8 cellular contexts compared by ENCODE assay signal in the genomic region with DNA sequence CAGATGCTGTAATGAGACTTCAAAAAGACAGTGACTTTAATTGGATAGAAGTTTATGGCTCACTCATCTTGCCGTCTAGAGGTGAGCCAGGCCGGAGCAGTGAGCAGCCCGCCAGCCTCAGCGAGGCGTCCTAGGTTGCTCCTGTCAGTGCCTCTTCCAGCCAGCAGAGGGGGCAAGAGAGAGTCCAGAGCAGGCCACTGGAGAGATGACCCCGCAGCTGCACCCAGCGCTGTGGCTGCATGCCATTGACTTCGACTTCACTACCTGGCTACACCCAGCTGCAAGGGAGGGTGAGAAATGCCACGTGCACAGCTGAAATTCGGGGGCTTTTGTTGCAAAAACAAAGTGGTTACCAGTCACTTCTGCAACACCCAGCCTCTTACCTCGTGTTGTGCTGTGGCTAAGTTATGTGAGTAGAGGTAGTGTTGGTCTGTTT. TPM values are rescaled to one million over a fixed set of nuclear protein-coding genes. Genes with fewer than 3 reads are reported as not detected.
DNase-seq lines count a peak whose midpoint lies in the region; ATAC-seq and TF ChIP-seq lines count a peak whose summit lies in the region.

No MANE protein-coding gene starts in this region.

- H3K4me1 Mint-ChIP-seq in endothelial cell (ENCODE audit: unreplicated experiment) = peaks cover 9% of the 10 kb centered on the region

- H3K9me3 Mint-ChIP-seq in endothelial cell (ENCODE audit: unreplicated experiment) = no peaks in the 10 kb centered on the region

- ATAC-seq in GM19397 (IDR thresholded peaks at IDR 0.05; ENCODE audit: unreplicated experiment) (peak; percentile 82), HG03457 (IDR thresholded peaks at IDR 0.05; ENCODE audit: unreplicated experiment) (peak; percentile 91)

- no peak overlapping the region for H3K27ac Mint-ChIP-seq in endothelial cell (ENCODE audit: unreplicated experiment)

- peaks cover 8% of the 10 kb centered on the region for H3K36me3 Mint-ChIP-seq in endothelial cell (ENCODE audit: low read depth, unreplicated experiment)

- DNase-seq in COR-L47 (lab: John Stamatoyannopoulos, UW) (peak; percentile 68), NCI-H82 (lab: John Stamatoyannopoulos, UW) (peak; percentile 90), endothelial cell (ENCODE audit: low spot score) (peak; percentile 88), mucosa of gallbladder (ENCODE audit: low spot score) (peak; percentile 88)
- peak; percentile 89 for DNase-seq in activated CD8-positive, alpha-beta memory T cell treated with anti-CD3 and anti-CD28 coated beads for 24 hours
- DNase-seq in stimulated activated CD8-positive, alpha-beta memory T cell treated with anti-CD3 and anti-CD28 coated beads, Interleukin-4, amount 100 ng/mL, for 4 hours (ENCODE audit: low read depth in 2 of 2, low spot score in 1 of 2) = peak; percentile 38 to 52

- H3K4me3 Mint-ChIP-seq in endothelial cell (ENCODE audit: unreplicated experiment) = no peak overlapping the region

- peaks cover 4% of the 10 kb centered on the region for H3K27me3 Mint-ChIP-seq in endothelial cell (ENCODE audit: unreplicated experiment)

- peak; percentile 84 for TF ChIP-seq CTCF in endothelial cell (IDR thresholded peaks at IDR 0.05; ENCODE audit: unreplicated experiment)

RNA-seq across cellular contexts. Expression of a gene that starts 26.5 kb away (rescaled TPM):
- total RNA-seq in endothelial cell (ENCODE audit: unreplicated experiment) (41.5 TPM), mucosa of gallbladder (52.4 TPM)

RNA-seq across cellular contexts. Expression of a gene that starts 41.7 kb away (rescaled TPM):
- 57.0 TPM for total RNA-seq in endothelial cell (ENCODE audit: unreplicated experiment)
- 2.9 TPM for total RNA-seq in mucosa of gallbladder

Comparison
In these comparisons a context has a peak if more than half of its experiments do, and no peak if none do; other contexts are left out.
1. Peak in every context shown above with its lines: DNase-seq and ATAC-seq.
2. RNA of a gene that starts 41.7 kb away (total RNA-seq): 57.0 TPM in endothelial cell (single experiment); 2.9 TPM in mucosa of gallbladder (single experiment); every median in the first group is over 10 times any median in the second.